ENCODE assay signal across 7 cellular contexts in the genomic region with DNA sequence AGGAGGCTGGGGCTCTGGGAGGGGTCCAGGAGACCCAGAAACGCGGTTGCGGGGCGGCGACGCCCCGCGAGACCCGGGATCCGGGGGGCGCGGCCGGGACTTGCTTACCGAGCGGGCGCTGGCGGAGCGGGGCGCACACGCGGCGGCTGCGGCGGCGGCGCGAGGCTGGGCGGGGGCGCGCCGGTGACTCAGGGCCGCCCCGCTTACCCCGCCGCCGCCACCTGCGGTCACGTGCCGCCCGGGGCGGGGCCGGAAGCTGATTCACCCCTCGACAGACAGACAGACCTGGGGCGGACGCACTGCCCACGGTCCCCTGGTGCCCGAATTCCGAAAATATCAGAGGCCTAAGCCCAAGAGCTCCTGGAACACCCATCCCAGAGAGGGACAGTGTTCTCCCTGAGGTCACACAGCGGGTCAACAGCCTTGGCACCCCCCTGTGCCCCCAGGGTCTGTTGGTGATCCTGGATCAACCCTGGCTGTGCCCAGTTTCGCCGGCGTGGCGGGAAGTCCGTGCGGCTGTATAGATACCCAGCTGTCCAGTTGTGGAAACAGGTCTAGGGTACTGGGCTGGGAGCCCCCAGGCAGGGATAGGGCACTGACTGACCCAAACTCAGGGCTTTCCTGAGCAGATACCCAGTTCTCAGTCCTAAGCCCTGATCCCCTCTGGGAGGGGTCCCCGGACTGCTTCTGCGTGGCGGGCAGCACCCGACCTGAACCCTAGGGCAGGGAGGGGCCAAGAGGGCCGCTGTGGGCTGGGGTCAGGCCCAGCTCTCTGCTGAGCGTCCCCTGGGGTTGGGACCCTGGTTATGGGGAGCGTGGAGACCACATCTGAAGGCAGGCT. TPM values are rescaled to one million over a fixed set of nuclear protein-coding genes. Genes with fewer than 3 reads are reported as not detected.
DNase-seq lines count a peak whose midpoint lies in the region; ATAC-seq lines count a peak whose summit lies in the region.

FAM83G (minus strand) TSS at position 164 of the 841 bp plus-strand sequence. CDS start 723 bp downstream, outside the sequence.

- H3K9me3 ChIP-seq in esophagus (ENCODE audit: control insufficient read depth in 2 of 2, insufficient read depth in 1 of 2, low read depth in 1 of 2, low read length in 1 of 2) = no peaks in the 10 kb centered on the region

- peaks cover 0 to 24% of the 10 kb centered on the region in 2 donors for H3K4me1 ChIP-seq in esophagus (ENCODE audit: control insufficient read depth in 2 of 2, insufficient read depth in 2 of 2, low read length in 1 of 2)

- H3K4me3 Mint-ChIP-seq in naive thymus-derived CD8-positive, alpha-beta T cell = peak within 1 kb of the TSS; percentile 79 to 95 (median 88)
- peak within 1 kb of the TSS; percentile 84 for H3K4me3 Mint-ChIP-seq in stimulated activated naive CD8-positive, alpha-beta T cell treated with anti-CD3 and anti-CD28 coated beads, Interleukin-15, Interleukin-2, amounts not matched to agents 100 ng/mL and 50 ng/mL, for 24 hours

- peaks cover 7% of the 10 kb centered on the region in 2 donors for H3K36me3 ChIP-seq in esophagus (ENCODE audit: control insufficient read depth in 2 of 2, insufficient read depth in 2 of 2, low read length in 1 of 2)

- POLR2A ChIA-PET in naive thymus-derived CD8-positive, alpha-beta T cell (lab: Charles Lee) = interaction anchor here (1.0 to 1.8 kb wide), 3 partner anchors 13 to 19 kb away, joined by 3 to 13 read pairs (median 5); no protein-coding TSS in a partner anchor

- H3K4me3 ChIP-seq in esophagus (ENCODE audit: low read depth in 1 of 2, low read length in 2 of 2) = peak within 1 kb of the TSS; percentile 66 to 75

- peak; percentile 53 for ATAC-seq in GM18858 (IDR thresholded peaks at IDR 0.05; ENCODE audit: unreplicated experiment)
- ATAC-seq in HG02938 (IDR thresholded peaks at IDR 0.05; ENCODE audit: unreplicated experiment) = peak; percentile 47
- ATAC-seq in naive thymus-derived CD8-positive, alpha-beta T cell = peak; percentile 79 to 80

- peaks cover 11 to 47% (median 40%) of the 10 kb centered on the region in 4 donors for H3K4me1 Mint-ChIP-seq in naive thymus-derived CD8-positive, alpha-beta T cell
- peaks cover 33% of the 10 kb centered on the region for H3K4me1 Mint-ChIP-seq in stimulated activated naive CD8-positive, alpha-beta T cell treated with anti-CD3 and anti-CD28 coated beads, Interleukin-15, Interleukin-2, amounts not matched to agents 100 ng/mL and 50 ng/mL, for 24 hours (ENCODE audit: low read depth)

- H3K27ac Mint-ChIP-seq in naive thymus-derived CD8-positive, alpha-beta T cell = peak within 1 kb of the TSS; percentile 55 to 97 (median 91)
- peak within 1 kb of the TSS; percentile 85 for H3K27ac Mint-ChIP-seq in stimulated activated naive CD8-positive, alpha-beta T cell treated with anti-CD3 and anti-CD28 coated beads, Interleukin-15, Interleukin-2, amounts not matched to agents 100 ng/mL and 50 ng/mL, for 24 hours

- no peaks in the 10 kb centered on the region for H3K27me3 ChIP-seq in esophagus (ENCODE audit: control insufficient read depth in 1 of 2, insufficient read depth in 2 of 2, low read length in 2 of 2)

- DNase-seq in NCI-H774 (lab: John Stamatoyannopoulos, UW) = peak; percentile 23
- DNase-seq in activated CD8-positive, alpha-beta memory T cell treated with anti-CD3 and anti-CD28 coated beads, Interleukin-2, amount 50 U/mL, for 48 hours = peak; percentile 92
- peak; percentile 61 to 89 (median 76) for DNase-seq in naive thymus-derived CD8-positive, alpha-beta T cell

- WGBS in esophagus, 2 donors = 10 to 17% methylated on average over 54 to 62 of the region's 62 CpGs

- H3K36me3 Mint-ChIP-seq in naive thymus-derived CD8-positive, alpha-beta T cell = no peaks in the 10 kb centered on the region
- H3K36me3 Mint-ChIP-seq in stimulated activated naive CD8-positive, alpha-beta T cell treated with anti-CD3 and anti-CD28 coated beads, Interleukin-15, Interleukin-2, amounts not matched to agents 100 ng/mL and 50 ng/mL, for 24 hours (ENCODE audit: low read depth) = peaks cover 13% of the 10 kb centered on the region

- H3K9me3 Mint-ChIP-seq in naive thymus-derived CD8-positive, alpha-beta T cell = no peaks in the 10 kb centered on the region
- no peaks in the 10 kb centered on the region for H3K9me3 Mint-ChIP-seq in stimulated activated naive CD8-positive, alpha-beta T cell treated with anti-CD3 and anti-CD28 coated beads, Interleukin-15, Interleukin-2, amounts not matched to agents 100 ng/mL and 50 ng/mL, for 24 hours

- H3K27me3 Mint-ChIP-seq in naive thymus-derived CD8-positive, alpha-beta T cell = no peaks in the 10 kb centered on the region
- no peaks in the 10 kb centered on the region for H3K27me3 Mint-ChIP-seq in stimulated activated naive CD8-positive, alpha-beta T cell treated with anti-CD3 and anti-CD28 coated beads, Interleukin-15, Interleukin-2, amounts not matched to agents 100 ng/mL and 50 ng/mL, for 24 hours

- H3K27ac ChIP-seq in esophagus (ENCODE audit: low read depth in 2 of 2, low read length in 1 of 2) = peak within 1 kb of the TSS; percentile 93 to 98

RNA-seq across cellular contexts. Expression of gene FAM83G, which starts in this region (rescaled TPM):
- 10 to 100 TPM; 33.2 to 37.1 TPM for polyA plus RNA-seq in esophagus
- 1 to 10 TPM; 7.2 to 8.9 TPM for total RNA-seq in naive thymus-derived CD8-positive, alpha-beta T cell
- polyA plus RNA-seq in naive thymus-derived CD8-positive, alpha-beta T cell = 1 to 10 TPM; 1.5 to 3.5 (median 1.9) TPM

Comparison
In these comparisons a context has a peak if more than half of its experiments do, and no peak if none do; other contexts are left out.
1. Peak in every context shown above with its lines: DNase-seq, ATAC-seq, H3K4me3 ChIP-seq and H3K27ac ChIP-seq.
2. RNA of gene FAM83G (polyA plus RNA-seq): 33.2 to 37.1 TPM in esophagus; 1.5 to 3.5 TPM in naive thymus-derived CD8-positive, alpha-beta T cell; every median in the first group is over 4 times any median in the second.
3. DNase-seq: peak in every context shown above with its lines; median percentile 92 in activated CD8-positive, alpha-beta memory T cell treated with anti-CD3 and anti-CD28 coated beads, Interleukin-2, amount 50 U/mL, for 48 hours; 76 in naive thymus-derived CD8-positive, alpha-beta T cell; 23 in NCI-H774.